In genomic region chr15:40927497-40928346, GRCh38 we compare ENCODE assay signal across 9 cellular contexts. TPM values are rescaled to one million over a fixed set of nuclear protein-coding genes. Genes with fewer than 3 reads are reported as not detected.
DNase-seq lines count a peak whose midpoint lies in the region; ATAC-seq, FAIRE-seq and TF ChIP-seq lines count a peak whose summit lies in the region.
"Had no signal": no experiment of that assay in that cellular context is flagged by ENCODE, and none has a peak within 500 bp of the region (broad histone marks: within the 10 kb centered on the region; RNA-seq: fewer than 3 reads in every experiment).

No MANE protein-coding gene starts in this region.

- intact Hi-C loops in HepG2 (cut with micrococcal nuclease; ENCODE audit: unreplicated experiment) = loop anchor here (2.0 kb wide), 1 partner anchor 17 kb away; no protein-coding TSS in a partner anchor
- intact Hi-C loops in right lobe of liver (cut with DNase I) = no loop called here
- intact Hi-C loops in activated CD8-positive, alpha-beta T cell treated with anti-CD3 and anti-CD28 coated beads for 36 hours (cut with micrococcal nuclease) = no loop called here
- intact Hi-C loops in upper lobe of right lung (cut with DNase I) = no loop called here

- no peak overlapping the region for H3K27ac Mint-ChIP-seq in activated CD8-positive, alpha-beta T cell treated with anti-CD3 and anti-CD28 coated beads for 36 hours

- FAIRE-seq in HepG2 (lab: Jason Lieb, UNC) = no peak
- FAIRE-seq: GM18507 had no signal

- CTCF ChIA-PET in HepG2 (lab: Yijun Ruan, JAX; ENCODE audit: low intra/inter-chr PET ratio, low total read pairs) = no interaction called here
- CTCF ChIA-PET in activated CD8-positive, alpha-beta T cell treated with anti-CD3 and anti-CD28 coated beads for 36 hours (lab: Charles Lee) = interaction anchor here (0.8 to 10.1 kb wide), 7 partner anchors 13 to 94 kb away, joined by 3 to 133 read pairs (median 7); partner anchors contain the start of genes CHAC1 and VPS18

- H3K9ac ChIP-seq in HepG2 (ENCODE audit: insufficient read depth, low read depth, low read length) = no peak overlapping the region

- H3K79me2 ChIP-seq in HepG2 (ENCODE audit: insufficient read depth, low read length) = no peaks in the 10 kb centered on the region

- H3K4me3 Mint-ChIP-seq in activated CD8-positive, alpha-beta T cell treated with anti-CD3 and anti-CD28 coated beads for 36 hours = peak overlapping the region; percentile 42

- no peaks in the 10 kb centered on the region for H3K9me3 Mint-ChIP-seq in activated CD8-positive, alpha-beta T cell treated with anti-CD3 and anti-CD28 coated beads for 36 hours

- H4K20me1 ChIP-seq in HepG2 (ENCODE audit: insufficient read depth, low read length) = no peaks in the 10 kb centered on the region

- TF ChIP-seq RAD21 in HepG2 (CRISPR knock-in tag; IDR thresholded peaks at IDR 0.05) = no peak

- H3K27ac ChIP-seq in HepG2 (ENCODE audit: extremely low read length, insufficient read depth, low read length) (no peak overlapping the region), right lobe of liver (no peak overlapping the region), upper lobe of right lung (no peak overlapping the region)

- POLR2A ChIA-PET in HepG2 (lab: Yijun Ruan, JAX) = interaction anchor here (1.9 kb wide), 1 partner anchor 14 kb away, joined by 10 read pairs; no protein-coding TSS in a partner anchor
- POLR2A ChIA-PET in activated CD8-positive, alpha-beta T cell treated with anti-CD3 and anti-CD28 coated beads for 36 hours (lab: Charles Lee) = interaction anchor here (1.0 to 6.6 kb wide), 6 partner anchors 10 to 29 kb away, joined by 3 to 43 read pairs (median 6); partner anchors contain the start of gene CHAC1

- H3K36me3 ChIP-seq in HepG2 (replicated peaks in 1 of 2; ENCODE audit: control insufficient read depth in 1 of 2, insufficient read depth in 2 of 2, low read length in 2 of 2) (no peaks in the 10 kb centered on the region), right lobe of liver (no peaks in the 10 kb centered on the region), upper lobe of right lung (no peaks in the 10 kb centered on the region)

- H3K27me3 Mint-ChIP-seq in activated CD8-positive, alpha-beta T cell treated with anti-CD3 and anti-CD28 coated beads for 36 hours = peaks cover 65% of the 10 kb centered on the region

- DNase-seq in HepG2 (ENCODE audit: low spot score) (no peak), right lobe of liver (no peak), upper lobe of right lung (no peak), hepatic stellate cell (ENCODE audit: low spot score) (no peak)
- DNase-seq in activated CD8-positive, alpha-beta T cell treated with anti-CD3 and anti-CD28 coated beads for 36 hours = peak; percentile 20

- TF ChIP-seq POLR2A in HepG2 (IDR thresholded peaks at IDR 0.05; ENCODE audit: insufficient read depth in 1 of 2, low read depth in 2 of 2, low read length in 2 of 2) = no peak
- TF ChIP-seq POLR2A in right lobe of liver (IDR thresholded peaks at IDR 0.05) = no peak

- peaks cover 12 to 84% of the 10 kb centered on the region in 2 experiments for H3K27me3 ChIP-seq in HepG2 (ENCODE audit: control insufficient read depth in 1 of 2, insufficient read depth in 2 of 2, low read length in 2 of 2)
- peaks cover 0 to 21% of the 10 kb centered on the region in 2 donors for H3K27me3 ChIP-seq in right lobe of liver
- H3K27me3 ChIP-seq in upper lobe of right lung = peaks cover 57% of the 10 kb centered on the region

- ATAC-seq in HepG2 = no peak
- ATAC-seq in right lobe of liver = no peak
- no peak for ATAC-seq in activated CD8-positive, alpha-beta T cell treated with anti-CD3 and anti-CD28 coated beads for 36 hours
- ATAC-seq in upper lobe of right lung = no peak
- no peak for ATAC-seq in HG02759 (IDR thresholded peaks at IDR 0.05; ENCODE audit: unreplicated experiment)
- ATAC-seq in GM21576 (IDR thresholded peaks at IDR 0.05; ENCODE audit: unreplicated experiment) = no peak

- peaks cover 50% of the 10 kb centered on the region for H3K4me1 Mint-ChIP-seq in activated CD8-positive, alpha-beta T cell treated with anti-CD3 and anti-CD28 coated beads for 36 hours (ENCODE audit: low read depth)

- no TSS peak for BruUV-seq in HepG2 (replicated peaks; lab: Mats Ljungman, UMichigan)

- H3K9me3 ChIP-seq in HepG2 (ENCODE audit: low read length) (no peaks in the 10 kb centered on the region), right lobe of liver (no peaks in the 10 kb centered on the region), iPS-18c (ENCODE audit: control insufficient read depth, insufficient read depth, low read length) (peaks cover 3% of the 10 kb centered on the region), upper lobe of right lung (no peaks in the 10 kb centered on the region)

- H3K4me3 ChIP-seq in HepG2 (replicated peaks in 1 of 3; ENCODE audit: insufficient read depth in 1 of 3, low read depth in 2 of 3, low read length in 3 of 3) (peak overlapping the region in 2 of 3 experiments; percentile 37 to 72; a peak in 4 of 6 replicates), right lobe of liver (no peak overlapping the region), iPS-18c (ENCODE audit: insufficient read depth, low read depth, low read length) (peak overlapping the region; percentile 45; the same call in 1 of the 2 replicates), upper lobe of right lung (peak overlapping the region; percentile 63)

- H3K36me3 Mint-ChIP-seq in activated CD8-positive, alpha-beta T cell treated with anti-CD3 and anti-CD28 coated beads for 36 hours (ENCODE audit: low read depth) = no peaks in the 10 kb centered on the region

- no peak overlapping the region for H2AFZ ChIP-seq in HepG2 (ENCODE audit: low read length)

- in situ Hi-C loops in HepG2 (cut with HindIII; ENCODE audit: extremely low pct_ligation_motif_present, low pct_unique_long_range_greater_than_20kb) = no loop called here

- no peak for TF ChIP-seq CTCF in HepG2 (CRISPR knock-in tag; IDR thresholded peaks at IDR 0.05)
- no peak for TF ChIP-seq CTCF in right lobe of liver (IDR thresholded peaks at IDR 0.05)
- no peak for TF ChIP-seq CTCF in activated CD8-positive, alpha-beta T cell treated with anti-CD3 and anti-CD28 coated beads for 36 hours (IDR thresholded peaks at IDR 0.05)
- no peak for TF ChIP-seq CTCF in upper lobe of right lung (IDR thresholded peaks at IDR 0.05)

- TF ChIP-seq EP300 in HepG2 (IDR thresholded peaks at IDR 0.05; ENCODE audit: low read depth in 2 of 2, low read length in 2 of 2) (no peak), HepG2 (CRISPR knock-in tag; IDR thresholded peaks at IDR 0.05; ENCODE audit: borderline replicate concordance) (no peak)

- WGBS in HepG2 (ENCODE audit: low lambda C conversion rate) = 23% methylated on average over 19 of the region's 64 CpGs
- 6% methylated on average over 12 of the region's 64 CpGs for WGBS in right lobe of liver (ENCODE audit: insufficient coverage, low coverage, low lambda C conversion rate, missing lambda C conversion rate)

- peak overlapping the region; percentile 82 for H3K4me2 ChIP-seq in HepG2 (ENCODE audit: low read depth, low read length)

- H3K4me1 ChIP-seq in HepG2 (ENCODE audit: insufficient read depth, low read length) (peaks cover 78% of the 10 kb centered on the region), right lobe of liver (peaks cover 0 to 54% (median 22%) of the 10 kb centered on the region in 4 donors), upper lobe of right lung (peaks cover 53% of the 10 kb centered on the region)

RNA-seq across cellular contexts. Expression of gene DLL4, which starts 1.4 kb away (rescaled TPM):
- total RNA-seq in HepG2 (2016; rRNA removed; fragmentation: Illumina TruSeq; extraction: Trizol) (0.13 and 0.20 TPM in 2 replicates), right lobe of liver (1 to 10 TPM; 2.9 to 8.7 (median 4.2) TPM), upper lobe of right lung (22.0 TPM)
- total RNA-seq in HepG2 (2016; cell fraction: cytosol; rRNA removed; fragmentation: Illumina TruSeq; extraction: Trizol; ENCODE audit: low read depth) = 0.09 and 0.10 TPM in 2 replicates
- total RNA-seq in HepG2 (2016; cell fraction: insoluble cytoplasmic fraction; rRNA removed; fragmentation: Illumina TruSeq; extraction: Trizol) = 0.07 and 0.19 TPM in 2 replicates
- total RNA-seq in HepG2 (2016; cell fraction: membrane; rRNA removed; fragmentation: Illumina TruSeq; extraction: Trizol) = 0.03 and 0.15 TPM in 2 replicates
- total RNA-seq in HepG2 (2016; cell fraction: nucleus; rRNA removed; fragmentation: Illumina TruSeq; extraction: Trizol) = 0.19 TPM in 1 of 2 replicates, not detected in the other
- 0.25 and 0.27 TPM in 2 replicates for polyA plus RNA-seq in HepG2 (2011; rRNA removed)
- polyA plus RNA-seq in HepG2 (2011; cell fraction: cytosol; rRNA removed) = 0.13 and 0.24 TPM in 2 replicates
- 0.50 and 0.61 TPM in 2 replicates for polyA plus RNA-seq in HepG2 (2011; cell fraction: nucleus; rRNA removed)
- polyA plus RNA-seq in HepG2 (2012) = 0.13 and 0.43 TPM in 2 replicates
- 0.07 TPM in 1 of 2 replicates, not detected in the other for polyA plus RNA-seq in HepG2 (2016; cell fraction: cytosol; fragmentation: Illumina TruSeq; extraction: Trizol; ENCODE audit: low read depth)
- 0.13 and 0.19 TPM in 2 replicates for polyA plus RNA-seq in HepG2 (2016; cell fraction: insoluble cytoplasmic fraction; fragmentation: Illumina TruSeq; extraction: Trizol; ENCODE audit: low read depth)
- 0.06 and 0.08 TPM in 2 replicates for polyA plus RNA-seq in HepG2 (2016; cell fraction: membrane; fragmentation: Illumina TruSeq; extraction: Trizol; ENCODE audit: low read depth)
- polyA plus RNA-seq in HepG2 (2016; cell fraction: nucleus; fragmentation: Illumina TruSeq; extraction: Trizol; ENCODE audit: insufficient read depth, low read depth) = 0.34 and 0.39 TPM in 2 replicates
- 0.98 and 7.6 TPM in 2 replicates for polyA minus RNA-seq in HepG2 (2011; rRNA and poly(A)+ RNA removed; ENCODE audit: low replicate concordance)
- 0.35 and 0.59 TPM in 2 replicates for polyA minus RNA-seq in HepG2 (2011; cell fraction: cytosol; rRNA and poly(A)+ RNA removed)
- 0.12 and 0.26 TPM in 2 replicates for polyA minus RNA-seq in HepG2 (2011; cell fraction: nucleus; rRNA and poly(A)+ RNA removed)
- not detected for total RNA-seq in activated CD8-positive, alpha-beta T cell treated with anti-CD3 and anti-CD28 coated beads for 36 hours

RNA-seq across cellular contexts. Expression of gene CHAC1, which starts 25.5 kb away (rescaled TPM):
- total RNA-seq in HepG2 (2016; rRNA removed; fragmentation: Illumina TruSeq; extraction: Trizol) (not detected in 2 replicates), right lobe of liver (10 to 100 TPM in 2 of 6 experiments, 1 to 10 TPM in 1, under 1 TPM in 3; 0.22 to 11.6 (median 0.97) TPM), upper lobe of right lung (4.4 TPM)
- total RNA-seq in HepG2 (2016; cell fraction: cytosol; rRNA removed; fragmentation: Illumina TruSeq; extraction: Trizol; ENCODE audit: low read depth) = not detected in 2 replicates
- total RNA-seq in HepG2 (2016; cell fraction: insoluble cytoplasmic fraction; rRNA removed; fragmentation: Illumina TruSeq; extraction: Trizol) = not detected in 2 replicates
- 0.15 TPM in 1 of 2 replicates, not detected in the other for total RNA-seq in HepG2 (2016; cell fraction: membrane; rRNA removed; fragmentation: Illumina TruSeq; extraction: Trizol)
- not detected in 2 replicates for total RNA-seq in HepG2 (2016; cell fraction: nucleus; rRNA removed; fragmentation: Illumina TruSeq; extraction: Trizol)
- 0.44 and 0.46 TPM in 2 replicates for polyA plus RNA-seq in HepG2 (2011; rRNA removed)
- 0.41 and 0.63 TPM in 2 replicates for polyA plus RNA-seq in HepG2 (2011; cell fraction: cytosol; rRNA removed)
- 0.21 and 0.48 TPM in 2 replicates for polyA plus RNA-seq in HepG2 (2011; cell fraction: nucleus; rRNA removed)
- polyA plus RNA-seq in HepG2 (2012) = 0.39 TPM in 1 of 2 replicates, not detected in the other
- not detected in 2 replicates for polyA plus RNA-seq in HepG2 (2016; cell fraction: cytosol; fragmentation: Illumina TruSeq; extraction: Trizol; ENCODE audit: low read depth)
- not detected in 2 replicates for polyA plus RNA-seq in HepG2 (2016; cell fraction: insoluble cytoplasmic fraction; fragmentation: Illumina TruSeq; extraction: Trizol; ENCODE audit: low read depth)
- polyA plus RNA-seq in HepG2 (2016; cell fraction: membrane; fragmentation: Illumina TruSeq; extraction: Trizol; ENCODE audit: low read depth) = not detected in 2 replicates
- polyA plus RNA-seq in HepG2 (2016; cell fraction: nucleus; fragmentation: Illumina TruSeq; extraction: Trizol; ENCODE audit: insufficient read depth, low read depth) = not detected in 2 replicates
- 0.58 and 21.7 TPM in 2 replicates for polyA minus RNA-seq in HepG2 (2011; rRNA and poly(A)+ RNA removed; ENCODE audit: low replicate concordance)
- 1.1 and 2.0 TPM in 2 replicates for polyA minus RNA-seq in HepG2 (2011; cell fraction: cytosol; rRNA and poly(A)+ RNA removed)
- polyA minus RNA-seq in HepG2 (2011; cell fraction: nucleus; rRNA and poly(A)+ RNA removed) = 0.39 and 0.62 TPM in 2 replicates
- total RNA-seq in activated CD8-positive, alpha-beta T cell treated with anti-CD3 and anti-CD28 coated beads for 36 hours = 10 to 100 TPM; 21.9 to 22.6 TPM

RNA-seq across cellular contexts. Expression of gene VPS18, which starts 33.5 kb away (rescaled TPM):
- total RNA-seq in HepG2 (2016; rRNA removed; fragmentation: Illumina TruSeq; extraction: Trizol) (15.8 and 17.0 TPM in 2 replicates), right lobe of liver (10 to 100 TPM in 5 of 6 experiments, 1 to 10 TPM in 1; 8.4 to 24.7 (median 12.9) TPM), upper lobe of right lung (24.5 TPM)
- 1.2 and 1.9 TPM in 2 replicates for total RNA-seq in HepG2 (2016; cell fraction: cytosol; rRNA removed; fragmentation: Illumina TruSeq; extraction: Trizol; ENCODE audit: low read depth)
- 14.9 and 16.0 TPM in 2 replicates for total RNA-seq in HepG2 (2016; cell fraction: insoluble cytoplasmic fraction; rRNA removed; fragmentation: Illumina TruSeq; extraction: Trizol)
- total RNA-seq in HepG2 (2016; cell fraction: membrane; rRNA removed; fragmentation: Illumina TruSeq; extraction: Trizol) = 3.9 and 4.3 TPM in 2 replicates
- total RNA-seq in HepG2 (2016; cell fraction: nucleus; rRNA removed; fragmentation: Illumina TruSeq; extraction: Trizol) = 9.9 and 11.2 TPM in 2 replicates
- polyA plus RNA-seq in HepG2 (2011; rRNA removed) = 5.8 and 7.4 TPM in 2 replicates
- 6.0 and 7.5 TPM in 2 replicates for polyA plus RNA-seq in HepG2 (2011; cell fraction: cytosol; rRNA removed)
- 9.2 and 9.4 TPM in 2 replicates for polyA plus RNA-seq in HepG2 (2011; cell fraction: nucleus; rRNA removed)
- polyA plus RNA-seq in HepG2 (2012) = 5.0 and 5.3 TPM in 2 replicates
- 0.57 and 0.62 TPM in 2 replicates for polyA plus RNA-seq in HepG2 (2016; cell fraction: cytosol; fragmentation: Illumina TruSeq; extraction: Trizol; ENCODE audit: low read depth)
- 9.1 and 10.3 TPM in 2 replicates for polyA plus RNA-seq in HepG2 (2016; cell fraction: insoluble cytoplasmic fraction; fragmentation: Illumina TruSeq; extraction: Trizol; ENCODE audit: low read depth)
- polyA plus RNA-seq in HepG2 (2016; cell fraction: membrane; fragmentation: Illumina TruSeq; extraction: Trizol; ENCODE audit: low read depth) = 1.1 and 1.8 TPM in 2 replicates
- 13.2 and 13.9 TPM in 2 replicates for polyA plus RNA-seq in HepG2 (2016; cell fraction: nucleus; fragmentation: Illumina TruSeq; extraction: Trizol; ENCODE audit: insufficient read depth, low read depth)
- polyA minus RNA-seq in HepG2 (2011; rRNA and poly(A)+ RNA removed; ENCODE audit: low replicate concordance) = 42.6 and 112 TPM in 2 replicates
- polyA minus RNA-seq in HepG2 (2011; cell fraction: cytosol; rRNA and poly(A)+ RNA removed) = 11.8 and 12.4 TPM in 2 replicates
- 9.3 and 9.8 TPM in 2 replicates for polyA minus RNA-seq in HepG2 (2011; cell fraction: nucleus; rRNA and poly(A)+ RNA removed)
- 1 to 10 TPM; 6.1 TPM for total RNA-seq in activated CD8-positive, alpha-beta T cell treated with anti-CD3 and anti-CD28 coated beads for 36 hours

RNA-seq across cellular contexts. Expression of gene RHOV, which starts 53.7 kb away (rescaled TPM):
- total RNA-seq in HepG2 (2016; rRNA removed; fragmentation: Illumina TruSeq; extraction: Trizol) (0.15 and 0.18 TPM in 2 replicates), right lobe of liver (not detected), upper lobe of right lung (not detected)
- total RNA-seq in HepG2 (2016; cell fraction: cytosol; rRNA removed; fragmentation: Illumina TruSeq; extraction: Trizol; ENCODE audit: low read depth) = not detected in 2 replicates
- 0.15 TPM in 1 of 2 replicates, not detected in the other for total RNA-seq in HepG2 (2016; cell fraction: insoluble cytoplasmic fraction; rRNA removed; fragmentation: Illumina TruSeq; extraction: Trizol)
- total RNA-seq in HepG2 (2016; cell fraction: membrane; rRNA removed; fragmentation: Illumina TruSeq; extraction: Trizol) = 0.09 and 0.10 TPM in 2 replicates
- not detected in 2 replicates for total RNA-seq in HepG2 (2016; cell fraction: nucleus; rRNA removed; fragmentation: Illumina TruSeq; extraction: Trizol)
- 0.07 and 0.17 TPM in 2 replicates for polyA plus RNA-seq in HepG2 (2011; rRNA removed)
- polyA plus RNA-seq in HepG2 (2011; cell fraction: cytosol; rRNA removed) = 0.08 and 0.09 TPM in 2 replicates
- polyA plus RNA-seq in HepG2 (2011; cell fraction: nucleus; rRNA removed) = not detected in 2 replicates
- polyA plus RNA-seq in HepG2 (2012) = not detected in 2 replicates
- 0.07 TPM in 1 of 2 replicates, not detected in the other for polyA plus RNA-seq in HepG2 (2016; cell fraction: cytosol; fragmentation: Illumina TruSeq; extraction: Trizol; ENCODE audit: low read depth)
- polyA plus RNA-seq in HepG2 (2016; cell fraction: insoluble cytoplasmic fraction; fragmentation: Illumina TruSeq; extraction: Trizol; ENCODE audit: low read depth) = 0.17 and 0.19 TPM in 2 replicates
- 0.10 TPM in 1 of 2 replicates, not detected in the other for polyA plus RNA-seq in HepG2 (2016; cell fraction: membrane; fragmentation: Illumina TruSeq; extraction: Trizol; ENCODE audit: low read depth)
- polyA plus RNA-seq in HepG2 (2016; cell fraction: nucleus; fragmentation: Illumina TruSeq; extraction: Trizol; ENCODE audit: insufficient read depth, low read depth) = 0.27 and 0.37 TPM in 2 replicates
- 43.4 TPM in 1 of 2 replicates, not detected in the other for polyA minus RNA-seq in HepG2 (2011; rRNA and poly(A)+ RNA removed; ENCODE audit: low replicate concordance)
- polyA minus RNA-seq in HepG2 (2011; cell fraction: cytosol; rRNA and poly(A)+ RNA removed) = 0.40 and 0.70 TPM in 2 replicates
- polyA minus RNA-seq in HepG2 (2011; cell fraction: nucleus; rRNA and poly(A)+ RNA removed) = not detected in 2 replicates
- total RNA-seq in activated CD8-positive, alpha-beta T cell treated with anti-CD3 and anti-CD28 coated beads for 36 hours = under 1 TPM; 0.40 to 0.41 TPM

Comparison
In these comparisons a context has a peak if more than half of its experiments do, and no peak if none do; other contexts are left out.
1. H3K4me3 ChIP-seq: peak in HepG2 (2 of 3), iPS-18c (single experiment) and upper lobe of right lung (single experiment); none in right lobe of liver (0 of 3).